1 cellular context compared by ENCODE assay signal in the genomic region with DNA sequence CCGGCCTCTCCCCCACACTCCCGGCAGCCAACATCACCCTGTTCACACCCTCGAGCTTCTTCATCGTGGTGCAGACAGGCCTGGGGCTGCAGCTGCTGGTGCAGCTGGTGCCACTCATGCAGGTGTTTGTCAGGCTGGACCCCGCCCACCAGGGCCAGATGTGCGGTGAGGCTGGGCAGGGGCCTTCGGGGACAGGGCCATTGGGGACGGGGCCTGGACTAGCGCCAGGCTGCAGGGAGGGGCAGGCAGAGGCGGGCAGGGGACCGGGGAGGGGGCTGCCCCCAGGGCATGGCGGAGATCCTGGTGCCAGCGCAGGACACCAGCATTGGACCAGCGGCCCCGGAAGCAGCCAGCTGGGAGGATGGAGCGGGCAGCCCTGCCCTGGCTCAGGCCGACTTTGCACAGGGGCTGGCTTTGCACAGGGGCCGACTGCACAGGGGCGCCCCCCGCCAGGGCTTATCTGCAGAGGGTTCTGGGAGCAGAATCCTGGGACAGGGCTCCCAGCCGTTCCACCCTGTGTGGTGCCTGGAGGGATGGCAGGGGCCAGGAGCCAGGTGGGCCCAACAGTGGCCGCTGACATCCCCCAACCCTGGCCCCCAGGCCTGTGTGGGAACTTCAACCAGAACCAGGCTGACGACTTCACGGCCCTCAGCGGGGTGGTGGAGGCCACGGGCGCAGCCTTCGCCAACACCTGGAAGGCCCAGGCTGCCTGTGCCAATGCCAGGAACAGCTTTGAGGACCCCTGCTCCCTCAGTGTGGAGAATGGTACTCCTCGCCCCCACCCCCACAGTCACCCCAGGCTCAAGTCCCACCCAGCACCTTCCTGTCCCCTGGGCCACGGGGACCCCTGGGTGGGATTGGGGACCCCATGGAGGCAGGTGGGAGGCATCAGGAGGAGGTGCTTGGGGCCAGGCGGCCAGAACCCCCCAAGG.
TF ChIP-seq lines count a peak whose summit lies in the region.

No MANE protein-coding gene starts in this region.

TF ChIP-seq in WTC11, 78 proteins besides CTCF, POLR2A, EP300 and RAD21 (continued from another document):
- TF ChIP-seq STAT6 (CRISPR knock-in tag; conservative IDR thresholded peaks at IDR 0.05; ENCODE audit: low read depth) (no peak), ZNF317 (CRISPR knock-in tag; IDR thresholded peaks at IDR 0.05; ENCODE audit: borderline replicate concordance, low read depth) (no peak)
